ENCODE assay signal across 23 cellular contexts in genomic region chr11:116870054-116870453, GRCh38. TPM values are rescaled to one million over a fixed set of nuclear protein-coding genes. Genes with fewer than 3 reads are reported as not detected.
DNase-seq lines count a peak whose midpoint lies in the region; ATAC-seq and TF ChIP-seq lines count a peak whose summit lies in the region.
"Had no signal": no experiment of that assay in that cellular context is flagged by ENCODE, and none has a peak within 500 bp of the region (broad histone marks: within the 10 kb centered on the region; RNA-seq: fewer than 3 reads in every experiment).

No MANE protein-coding gene starts in this region.

- no peak overlapping the region for H2BK5ac ChIP-seq in IMR-90 (ENCODE audit: low read depth, low read length, poor library complexity, severe bottlenecking)

- H3K9me3 ChIP-seq in IMR-90 (ENCODE audit: control insufficient read depth, insufficient read depth, low read length) (no peaks in the 10 kb centered on the region), right lobe of liver (no peaks in the 10 kb centered on the region)
- H3K9me3 ChIP-seq: adrenal gland, heart left ventricle, pancreas, tibial artery had no signal

- H3K9me3 Mint-ChIP-seq in activated T-helper 1 cell treated with anti-CD3 and anti-CD28 coated beads, Interleukin-12 subunit alpha, Interleukin-12 subunit beta, Interleukin-2, Interleukin-4 antibody, amounts not matched to agents 30 ng/mL and 10 ng/mL and 1 ng/mL, durations not matched to agents 14 hours and 24 hours and 36 hours: no peaks in the 10 kb centered on the region
- H3K9me3 Mint-ChIP-seq: GM23338, naive B cell had no signal

- H4K5ac ChIP-seq in IMR-90 (ENCODE audit: low read depth, low read length): no peak overlapping the region

- H3K27me3 Mint-ChIP-seq in activated T-helper 1 cell treated with anti-CD3 and anti-CD28 coated beads, Interleukin-12 subunit alpha, Interleukin-12 subunit beta, Interleukin-2, Interleukin-4 antibody, amounts not matched to agents 30 ng/mL and 10 ng/mL and 1 ng/mL, durations not matched to agents 14 hours and 24 hours and 36 hours (ENCODE audit: insufficient read depth): no peaks in the 10 kb centered on the region
- H3K27me3 Mint-ChIP-seq: naive B cell had no signal

- no peak overlapping the region for H2BK120ac ChIP-seq in IMR-90 (ENCODE audit: low read depth, low read length)

- peak overlapping the region; percentile 37 for H3K27ac Mint-ChIP-seq in activated T-helper 1 cell treated with anti-CD3 and anti-CD28 coated beads, Interleukin-12 subunit alpha, Interleukin-12 subunit beta, Interleukin-2, Interleukin-4 antibody, amounts not matched to agents 30 ng/mL and 10 ng/mL and 1 ng/mL, durations not matched to agents 14 hours and 24 hours and 36 hours
- H3K27ac Mint-ChIP-seq: GM23338 had no signal

- no peak overlapping the region for H2AK9ac ChIP-seq in IMR-90 (replicated peaks; ENCODE audit: low read depth, low read length, poor library complexity)

- peaks cover 33% of the 10 kb centered on the region for H3K36me3 ChIP-seq in IMR-90 (ENCODE audit: control insufficient read depth, insufficient read depth, low read length)
- peaks cover 0 to 58% (median 14%) of the 10 kb centered on the region in 4 donors for H3K36me3 ChIP-seq in right lobe of liver

- in situ Hi-C loops in IMR-90 (cut with MboI; ENCODE audit: low sequenced_read_pairs): loop anchor here (10.0 kb wide), 1 partner anchor 355 kb away; no protein-coding TSS in a partner anchor

- TF ChIP-seq CTCF in 22Rv1 (IDR thresholded peaks at IDR 0.05): no peak
- TF ChIP-seq CTCF in IMR-90 (conservative IDR thresholded peaks at IDR 0.05; ENCODE audit: low read depth, low read length): no peak
- no peak for TF ChIP-seq CTCF in right lobe of liver (IDR thresholded peaks at IDR 0.05)

- ATAC-seq in IMR-90 (ENCODE audit: low read depth): no peak
- ATAC-seq in right lobe of liver: peak in 1 of 4 donors; percentile 24
- ATAC-seq: GM23338, heart left ventricle had no signal

- 0 out of 2 replicates have a peak overlapping the region, but pooled peaks have one; percentile 17 for H3K23ac ChIP-seq in IMR-90 (ENCODE audit: low read depth, low read length)

- TF ChIP-seq POLR2A in IMR-90 (IDR thresholded peaks at IDR 0.05; ENCODE audit: low read depth, low read length) (no peak), right lobe of liver (IDR thresholded peaks at IDR 0.05) (no peak)

- H3K9me1 ChIP-seq in IMR-90 (ENCODE audit: insufficient read depth, low read length): peaks cover 16% of the 10 kb centered on the region

- H2BK15ac ChIP-seq in IMR-90 (ENCODE audit: low read depth, low read length): no peak overlapping the region

- BruUV-seq in IMR-90 (replicated peaks; lab: Mats Ljungman, UMichigan): no TSS peak

- H2BK20ac ChIP-seq in IMR-90 (ENCODE audit: low read depth, low read length): no peak overlapping the region

- H4K20me1 ChIP-seq in IMR-90 (ENCODE audit: insufficient read depth, low read length): no peaks in the 10 kb centered on the region

- no peak overlapping the region for H3K14ac ChIP-seq in IMR-90 (replicated peaks; ENCODE audit: low read depth, low read length)

- no peak for TF ChIP-seq RAD21 in IMR-90 (IDR thresholded peaks at IDR 0.05; ENCODE audit: low read length)

- no peak overlapping the region for H3K18ac ChIP-seq in IMR-90 (ENCODE audit: low read depth, low read length)

- H3K4me3 ChIP-seq in IMR-90 (ENCODE audit: insufficient read depth, low read depth, low read length) (no peak overlapping the region), right lobe of liver (no peak overlapping the region)
- H3K4me3 ChIP-seq: adrenal gland, GM23338, heart left ventricle, pancreas, tibial artery had no signal

- peaks cover 31% of the 10 kb centered on the region for H3K4me1 Mint-ChIP-seq in activated T-helper 1 cell treated with anti-CD3 and anti-CD28 coated beads, Interleukin-12 subunit alpha, Interleukin-12 subunit beta, Interleukin-2, Interleukin-4 antibody, amounts not matched to agents 30 ng/mL and 10 ng/mL and 1 ng/mL, durations not matched to agents 14 hours and 24 hours and 36 hours (ENCODE audit: low read depth)
- H3K4me1 Mint-ChIP-seq: GM23338 had no signal

- peaks cover under 1 to 12% of the 10 kb centered on the region in 2 experiments; a peak in 3 of 4 replicates for H3K79me1 ChIP-seq in IMR-90 (ENCODE audit: low read depth in 1 of 2, low read length in 2 of 2)

- H3K9ac ChIP-seq in IMR-90 (ENCODE audit: low read depth, low read length): no peak overlapping the region

- no peak overlapping the region for H4K91ac ChIP-seq in IMR-90 (ENCODE audit: insufficient read depth, low read depth, low read length)

- no peak overlapping the region for H3K4ac ChIP-seq in IMR-90 (ENCODE audit: low read depth, low read length)

- dilution Hi-C loops in IMR-90 (cut with HindIII; ENCODE audit: low sequenced_read_pairs, unreplicated experiment): no loop called here

- no peak overlapping the region for H2AFZ ChIP-seq in IMR-90 (replicated peaks; ENCODE audit: low read length, poor library complexity)
- H2AFZ ChIP-seq: GM23338 had no signal

- H3K56ac ChIP-seq in IMR-90 (ENCODE audit: extremely low read depth, insufficient read depth, low read length): no peak overlapping the region

- H4K8ac ChIP-seq in IMR-90 (ENCODE audit: low read depth in 2 of 2, low read length in 2 of 2): no peak overlapping the region

- POLR2A ChIA-PET in IMR-90 (lab: Charles Lee; ENCODE audit: unreplicated experiment): no interaction called here

- peak overlapping the region; percentile 62 for H3K27ac ChIP-seq in 22Rv1
- H3K27ac ChIP-seq in IMR-90 (ENCODE audit: insufficient read depth, low read length): no peak overlapping the region
- peak overlapping the region in 2 of 3 donors; percentile 27 to 48 for H3K27ac ChIP-seq in right lobe of liver
- H3K27ac ChIP-seq: pancreas, tibial artery had no signal

- WGBS in IMR-90 (ENCODE audit: extremely low coverage in 2 of 2, insufficient read length in 1 of 2), 2 experiments: no CpG with 5 or more reads among the region's 3 CpGs
- WGBS in right lobe of liver (ENCODE audit: insufficient coverage, low coverage, low lambda C conversion rate, missing lambda C conversion rate): no CpG with 5 or more reads among the region's 3 CpGs

- no peak overlapping the region for H3K4me3 Mint-ChIP-seq in activated T-helper 1 cell treated with anti-CD3 and anti-CD28 coated beads, Interleukin-12 subunit alpha, Interleukin-12 subunit beta, Interleukin-2, Interleukin-4 antibody, amounts not matched to agents 30 ng/mL and 10 ng/mL and 1 ng/mL, durations not matched to agents 14 hours and 24 hours and 36 hours
- H3K4me3 Mint-ChIP-seq: GM23338 had no signal

- intact Hi-C loops in IMR-90 (cut with micrococcal nuclease) (loop anchor here (5.0 kb wide), 1 partner anchor 78 kb away; the partner anchor contains the start of gene APOA5), right lobe of liver (cut with DNase I) (loop anchor here in 1 of 2 donors (10.0 kb wide), 1 partner anchor 235 kb away; no protein-coding TSS in a partner anchor)
- intact Hi-C loops in activated T-helper 1 cell treated with anti-CD3 and anti-CD28 coated beads, Interleukin-12 subunit alpha, Interleukin-12 subunit beta, Interleukin-2, Interleukin-4 antibody, amounts not matched to agents 30 ng/mL and 10 ng/mL and 1 ng/mL, durations not matched to agents 14 hours and 24 hours and 36 hours (cut with micrococcal nuclease): no loop called here

- no peak overlapping the region for H3K4me2 ChIP-seq in IMR-90 (ENCODE audit: low read depth, low read length)
- H3K4me2 ChIP-seq: GM23338 had no signal

- H3K36me3 Mint-ChIP-seq in activated T-helper 1 cell treated with anti-CD3 and anti-CD28 coated beads, Interleukin-12 subunit alpha, Interleukin-12 subunit beta, Interleukin-2, Interleukin-4 antibody, amounts not matched to agents 30 ng/mL and 10 ng/mL and 1 ng/mL, durations not matched to agents 14 hours and 24 hours and 36 hours (ENCODE audit: low read depth): peaks cover 58% of the 10 kb centered on the region

- H3K4me1 ChIP-seq in IMR-90 (ENCODE audit: control insufficient read depth, insufficient read depth, low read length): peaks cover 2% of the 10 kb centered on the region; the same call in 1 of the 2 replicates
- H3K4me1 ChIP-seq in right lobe of liver: peaks cover 0 to 38% (median 9%) of the 10 kb centered on the region in 4 donors
- H3K4me1 ChIP-seq: adrenal gland, pancreas, tibial artery had no signal

- CTCF ChIA-PET in IMR-90 (lab: Yijun Ruan, JAX): interaction anchor here (1.5 to 1.9 kb wide), 2 partner anchors 12 to 16 kb away, joined by 3 to 4 read pairs; no protein-coding TSS in a partner anchor

- peak overlapping the region; percentile 37; the same call in 1 of the 2 replicates for H2AK5ac ChIP-seq in IMR-90 (ENCODE audit: low read depth, low read length)

- no peak for DNase-seq in IMR-90
- DNase-seq in activated T-helper 1 cell treated with anti-CD3 and anti-CD28 coated beads, Interleukin-12 subunit alpha, Interleukin-12 subunit beta, Interleukin-2, Interleukin-4 antibody, amounts not matched to agents 30 ng/mL and 10 ng/mL and 1 ng/mL, durations not matched to agents 14 hours and 24 hours and 36 hours (ENCODE audit: low spot score): no peak
- DNase-seq in right lobe of liver: no peak
- no peak for DNase-seq in effector CD4-positive, alpha-beta T cell
- no peak for DNase-seq in AG20443 (ENCODE audit: low spot score)
- no peak for DNase-seq in midbrain (lab: John Stamatoyannopoulos, UW)
- no peak for DNase-seq in anterior cingulate cortex (lab: John Stamatoyannopoulos, UW)
- DNase-seq: activated effector memory CD4-positive, alpha-beta T cell treated with anti-CD3 and anti-CD28 coated beads, Interleukin-2, amount 50 U/mL, for 16 hours; adrenal gland; heart left ventricle; naive B cell; NCI-H1930; pancreas; RPMI8226; stimulated activated CD8-positive, alpha-beta memory T cell treated with anti-CD3 and anti-CD28 coated beads, Interleukin-4, amount 100 ng/mL, for 48 hours; tibial artery had no signal

- H3K27me3 ChIP-seq in IMR-90 (ENCODE audit: control insufficient read depth, insufficient read depth, low read length): no peaks in the 10 kb centered on the region
- no peaks in the 10 kb centered on the region for H3K27me3 ChIP-seq in right lobe of liver
- H3K27me3 ChIP-seq: adrenal gland, heart left ventricle, pancreas, tibial artery had no signal

RNA-seq across cellular contexts. Expression of gene APOA1, which starts 32.6 kb away (rescaled TPM):
- total RNA-seq in IMR-90 (2012; rRNA removed): 0.18 and 0.56 TPM in 2 replicates
- 0.89 and 0.98 TPM in 2 replicates for polyA plus RNA-seq in IMR-90 (2012; rRNA removed)
- 0.57 and 1.9 TPM in 2 replicates for polyA plus RNA-seq in IMR-90 (2012; cell fraction: cytosol; rRNA removed)
- polyA plus RNA-seq in IMR-90 (2012; cell fraction: nucleus; rRNA removed; ENCODE audit: low replicate concordance): 0.24 and 0.37 TPM in 2 replicates
- 0.22 TPM in 1 of 2 replicates, not detected in the other for total RNA-seq in activated T-helper 1 cell treated with anti-CD3 and anti-CD28 coated beads, Interleukin-12 subunit alpha, Interleukin-12 subunit beta, Interleukin-2, Interleukin-4 antibody, amounts not matched to agents 30 ng/mL and 10 ng/mL and 1 ng/mL, durations not matched to agents 14 hours and 24 hours and 36 hours
- total RNA-seq in right lobe of liver: over 10,000 TPM in 2 of 6 experiments, 1,000 to 10,000 TPM in 4; 5,429 to 12,494 (median 8,679) TPM
- total RNA-seq: GM23338, NCI-H460 had no signal

RNA-seq across cellular contexts. Expression of gene APOC3, which starts 40.3 kb away (rescaled TPM):
- total RNA-seq in IMR-90 (2012; rRNA removed): not detected in 2 replicates
- not detected in 2 replicates for polyA plus RNA-seq in IMR-90 (2012; rRNA removed)
- not detected in 2 replicates for polyA plus RNA-seq in IMR-90 (2012; cell fraction: cytosol; rRNA removed)
- polyA plus RNA-seq in IMR-90 (2012; cell fraction: nucleus; rRNA removed; ENCODE audit: low replicate concordance): not detected in 2 replicates
- not detected in 2 replicates for total RNA-seq in activated T-helper 1 cell treated with anti-CD3 and anti-CD28 coated beads, Interleukin-12 subunit alpha, Interleukin-12 subunit beta, Interleukin-2, Interleukin-4 antibody, amounts not matched to agents 30 ng/mL and 10 ng/mL and 1 ng/mL, durations not matched to agents 14 hours and 24 hours and 36 hours
- total RNA-seq in right lobe of liver: over 10,000 TPM in 3 of 6 experiments, 1,000 to 10,000 TPM in 3; 4,225 to 15,106 (median 9,815) TPM
- total RNA-seq: activated CD8-positive, alpha-beta memory T cell treated with anti-CD3 and anti-CD28 coated beads for 36 hours; cardiac septum; GM23338; lung microvascular endothelial cell; NCI-H460; skeletal muscle tissue had no signal
- polyA plus RNA-seq: GM23338, heart left ventricle had no signal

RNA-seq across cellular contexts. Expression of gene APOA4, which starts 47.0 kb away (rescaled TPM):
- not detected in 2 replicates for total RNA-seq in IMR-90 (2012; rRNA removed)
- polyA plus RNA-seq in IMR-90 (2012; rRNA removed): not detected in 2 replicates
- not detected in 2 replicates for polyA plus RNA-seq in IMR-90 (2012; cell fraction: cytosol; rRNA removed)
- polyA plus RNA-seq in IMR-90 (2012; cell fraction: nucleus; rRNA removed; ENCODE audit: low replicate concordance): not detected in 2 replicates
- total RNA-seq in activated T-helper 1 cell treated with anti-CD3 and anti-CD28 coated beads, Interleukin-12 subunit alpha, Interleukin-12 subunit beta, Interleukin-2, Interleukin-4 antibody, amounts not matched to agents 30 ng/mL and 10 ng/mL and 1 ng/mL, durations not matched to agents 14 hours and 24 hours and 36 hours: not detected in 2 replicates
- total RNA-seq in right lobe of liver: 1,000 to 10,000 TPM in 2 of 6 experiments, 100 to 1,000 TPM in 2, 10 to 100 TPM in 2; 21.9 to 1,288 (median 117) TPM
- total RNA-seq: activated CD8-positive, alpha-beta memory T cell treated with anti-CD3 and anti-CD28 coated beads for 36 hours; adrenal gland; cardiac septum; GM23338; heart left ventricle; lung microvascular endothelial cell; NCI-H460; pancreas had no signal
- polyA plus RNA-seq: GM23338 had no signal

Comparison
In these comparisons a context has a peak if more than half of its experiments do, and no peak if none do; other contexts are left out.
1. RNA of gene APOA1, which starts 32.6 kb away (total RNA-seq): 5,429 to 12,494 TPM in right lobe of liver; 0.18 to 0.56 TPM in IMR-90 and 0.22 TPM in activated T-helper 1 cell treated with anti-CD3 and anti-CD28 coated beads, Interleukin-12 subunit alpha, Interleukin-12 subunit beta, Interleukin-2, Interleukin-4 antibody, amounts not matched to agents 30 ng/mL and 10 ng/mL and 1 ng/mL, durations not matched to agents 14 hours and 24 hours and 36 hours; every median in the first group is over 1,000 times any median in the second.
2. RNA of gene APOC3, which starts 40.3 kb away (total RNA-seq): 4,225 to 15,106 TPM in right lobe of liver; not detected in IMR-90 and not detected in activated T-helper 1 cell treated with anti-CD3 and anti-CD28 coated beads, Interleukin-12 subunit alpha, Interleukin-12 subunit beta, Interleukin-2, Interleukin-4 antibody, amounts not matched to agents 30 ng/mL and 10 ng/mL and 1 ng/mL, durations not matched to agents 14 hours and 24 hours and 36 hours; every median in the first group is over 1,000 times any median in the second.
3. RNA of gene APOA4, which starts 47.0 kb away (total RNA-seq): 21.9 to 1,288 TPM in right lobe of liver; not detected in IMR-90 and not detected in activated T-helper 1 cell treated with anti-CD3 and anti-CD28 coated beads, Interleukin-12 subunit alpha, Interleukin-12 subunit beta, Interleukin-2, Interleukin-4 antibody, amounts not matched to agents 30 ng/mL and 10 ng/mL and 1 ng/mL, durations not matched to agents 14 hours and 24 hours and 36 hours; every median in the first group is over 10 times any median in the second.